ENCODE assay signal across 16 cellular contexts in genomic region chr3:127753898-127754410, GRCh38.
DNase-seq lines count a peak whose midpoint lies in the region; ATAC-seq, FAIRE-seq and TF ChIP-seq lines count a peak whose summit lies in the region.
"Had no signal": no experiment of that assay in that cellular context is flagged by ENCODE, and none has a peak within 500 bp of the region (broad histone marks: within the 10 kb centered on the region; RNA-seq: fewer than 3 reads in every experiment).

No MANE protein-coding gene starts in this region.

- H3K36me3 ChIP-seq in right lobe of liver (peaks cover 0 to 2% (median 0%) of the 10 kb centered on the region in 4 donors), HepG2 (replicated peaks in 1 of 2; ENCODE audit: control insufficient read depth in 1 of 2, insufficient read depth in 2 of 2, low read length in 2 of 2) (no peaks in the 10 kb centered on the region), left ventricle myocardium inferior (peaks cover under 1% of the 10 kb centered on the region)
- H3K36me3 ChIP-seq: HAP-1 had no signal

- no peak overlapping the region for H3K9ac ChIP-seq in HepG2 (ENCODE audit: insufficient read depth, low read depth, low read length)
- H3K9ac ChIP-seq: KMS-11 had no signal

- H3K9me3 ChIP-seq in right lobe of liver (no peaks in the 10 kb centered on the region), HepG2 (ENCODE audit: low read length) (no peaks in the 10 kb centered on the region), left ventricle myocardium inferior (replicated peaks) (no peaks in the 10 kb centered on the region)
- H3K9me3 ChIP-seq: HAP-1 had no signal

- WGBS in right lobe of liver (ENCODE audit: insufficient coverage, low coverage, low lambda C conversion rate, missing lambda C conversion rate): no CpG with 5 or more reads among the region's 8 CpGs
- 45% methylated on average over 4 of the region's 8 CpGs for WGBS in HepG2 (ENCODE audit: low lambda C conversion rate)

- H3K27me3 ChIP-seq in right lobe of liver: no peaks in the 10 kb centered on the region
- H3K27me3 ChIP-seq in HepG2 (ENCODE audit: control insufficient read depth in 1 of 2, insufficient read depth in 2 of 2, low read length in 2 of 2): peaks cover 1 to 43% of the 10 kb centered on the region in 2 experiments; a peak in 4 of 5 replicates
- H3K27me3 ChIP-seq in left ventricle myocardium inferior (ENCODE audit: low read depth): no peaks in the 10 kb centered on the region

- intact Hi-C loops in right lobe of liver (cut with DNase I) (no loop called here), HepG2 (cut with micrococcal nuclease; ENCODE audit: unreplicated experiment) (no loop called here), left ventricle myocardium inferior (cut with micrococcal nuclease) (no loop called here)

- H2AFZ ChIP-seq in HepG2 (ENCODE audit: low read length): no peak overlapping the region

- DNase-seq in right lobe of liver (peak in 1 of 3 donors; percentile 68), HepG2 (ENCODE audit: low spot score) (no peak), left ventricle myocardium inferior (no peak), GM19240 (ENCODE audit: insufficient read length, low spot score) (no peak), NCI-H510A treated with DMSO at 0.1 percent for 48 hours (lab: John Stamatoyannopoulos, UW) (no peak)
- DNase-seq in stimulated activated CD4-positive, alpha-beta T cell treated with anti-CD3 and anti-CD28 coated beads, Interleukin-15, amount 100 ng/mL, for 24 hours: no peak
- DNase-seq: activated CD4-positive, alpha-beta T cell treated with anti-CD3 and anti-CD28 coated beads, Interleukin-2, amount 10 ng/mL, durations not matched to agents 7 days and 5 days; immature natural killer cell; NCI-H2029 treated with DMSO at 0.1 percent for 48 hours; small intestine had no signal

- FAIRE-seq in HepG2 (lab: Jason Lieb, UNC): no peak
- FAIRE-seq: colon, small intestine, urothelium cell line had no signal

- H3K4me3 ChIP-seq in right lobe of liver: no peak overlapping the region
- no peak overlapping the region for H3K4me3 ChIP-seq in HepG2 (replicated peaks in 1 of 3; ENCODE audit: insufficient read depth in 1 of 3, low read depth in 2 of 3, low read length in 3 of 3)
- no peak overlapping the region for H3K4me3 ChIP-seq in left ventricle myocardium inferior
- H3K4me3 ChIP-seq: HAP-1 had no signal

- no TSS peak for BruUV-seq in HepG2 (replicated peaks; lab: Mats Ljungman, UMichigan)

- TF ChIP-seq CTCF in right lobe of liver (IDR thresholded peaks at IDR 0.05) (no peak), HepG2 (CRISPR knock-in tag; IDR thresholded peaks at IDR 0.05) (no peak), left ventricle myocardium inferior (IDR thresholded peaks at IDR 0.05; ENCODE audit: borderline replicate concordance) (no peak)

- in situ Hi-C loops in HepG2 (cut with HindIII; ENCODE audit: extremely low pct_ligation_motif_present, low pct_unique_long_range_greater_than_20kb): no loop called here

- CTCF ChIA-PET in HepG2 (lab: Yijun Ruan, JAX; ENCODE audit: low intra/inter-chr PET ratio, low total read pairs): no interaction called here

- H3K4me1 ChIP-seq in right lobe of liver (peaks cover 0 to 7% (median 0%) of the 10 kb centered on the region in 4 donors), HepG2 (ENCODE audit: insufficient read depth, low read length) (no peaks in the 10 kb centered on the region), left ventricle myocardium inferior (peaks cover 80% of the 10 kb centered on the region)
- H3K4me1 ChIP-seq: HAP-1 had no signal

- H3K27ac ChIP-seq in right lobe of liver (no peak overlapping the region), HepG2 (ENCODE audit: extremely low read length, insufficient read depth, low read length) (no peak overlapping the region), left ventricle myocardium inferior (replicated peaks) (peak overlapping the region; percentile 37)
- H3K27ac ChIP-seq: KMS-11 had no signal

- H3K79me2 ChIP-seq in HepG2 (ENCODE audit: insufficient read depth, low read length): no peaks in the 10 kb centered on the region

- no peaks in the 10 kb centered on the region for H4K20me1 ChIP-seq in HepG2 (ENCODE audit: insufficient read depth, low read length)

- POLR2A ChIA-PET in HepG2 (lab: Yijun Ruan, JAX): no interaction called here

- no peak for TF ChIP-seq EP300 in HepG2 (IDR thresholded peaks at IDR 0.05; ENCODE audit: low read depth in 2 of 2, low read length in 2 of 2)
- no peak for TF ChIP-seq EP300 in HepG2 (CRISPR knock-in tag; IDR thresholded peaks at IDR 0.05; ENCODE audit: borderline replicate concordance)

- peak; percentile 52 to 68 (median 56) for ATAC-seq in right lobe of liver
- ATAC-seq in HepG2: no peak
- ATAC-seq in HG03439 (IDR thresholded peaks at IDR 0.05; ENCODE audit: unreplicated experiment): peak; percentile 4
- no peak for ATAC-seq in GM18873 (IDR thresholded peaks at IDR 0.05; ENCODE audit: low FRiP score, unreplicated experiment)

- no peak overlapping the region for H3K4me2 ChIP-seq in HepG2 (ENCODE audit: low read depth, low read length)
- H3K4me2 ChIP-seq: KMS-11 had no signal

- no peak for TF ChIP-seq POLR2A in right lobe of liver (IDR thresholded peaks at IDR 0.05)
- TF ChIP-seq POLR2A in HepG2 (IDR thresholded peaks at IDR 0.05; ENCODE audit: insufficient read depth in 1 of 2, low read depth in 2 of 2, low read length in 2 of 2): no peak

- no peak for TF ChIP-seq RAD21 in HepG2 (CRISPR knock-in tag; IDR thresholded peaks at IDR 0.05)

TF ChIP-seq in HepG2, 621 proteins besides CTCF, POLR2A, EP300 and RAD21:
- TF ChIP-seq ZNF547 (CRISPR knock-in tag; IDR thresholded peaks at IDR 0.05): no peak
- TF ChIP-seq KDM5B (CRISPR knock-in tag; IDR thresholded peaks at IDR 0.05; ENCODE audit: borderline replicate concordance): no peak
- no peak for TF ChIP-seq ZNF503 (CRISPR knock-in tag; IDR thresholded peaks at IDR 0.05)
- TF ChIP-seq ZNF18 (CRISPR knock-in tag; IDR thresholded peaks at IDR 0.05; ENCODE audit: insufficient replicate concordance): no peak
- no peak for TF ChIP-seq ZEB1 (IDR thresholded peaks at IDR 0.05; ENCODE audit: insufficient replicate concordance, low read depth)
- no peak for TF ChIP-seq ZNF747 (CRISPR knock-in tag; IDR thresholded peaks at IDR 0.05; ENCODE audit: borderline replicate concordance)
- no peak for TF ChIP-seq ZNF44 (CRISPR knock-in tag; IDR thresholded peaks at IDR 0.05)
- TF ChIP-seq SNAPC2 (CRISPR knock-in tag; IDR thresholded peaks at IDR 0.05): no peak

Comparison
In these comparisons a context has a peak if more than half of its experiments do, and no peak if none do; other contexts are left out.
1. ATAC-seq: peak in right lobe of liver (4 of 4) and HG03439 (single experiment); none in HepG2 (single experiment) and GM18873 (single experiment).